In the genomic region with DNA sequence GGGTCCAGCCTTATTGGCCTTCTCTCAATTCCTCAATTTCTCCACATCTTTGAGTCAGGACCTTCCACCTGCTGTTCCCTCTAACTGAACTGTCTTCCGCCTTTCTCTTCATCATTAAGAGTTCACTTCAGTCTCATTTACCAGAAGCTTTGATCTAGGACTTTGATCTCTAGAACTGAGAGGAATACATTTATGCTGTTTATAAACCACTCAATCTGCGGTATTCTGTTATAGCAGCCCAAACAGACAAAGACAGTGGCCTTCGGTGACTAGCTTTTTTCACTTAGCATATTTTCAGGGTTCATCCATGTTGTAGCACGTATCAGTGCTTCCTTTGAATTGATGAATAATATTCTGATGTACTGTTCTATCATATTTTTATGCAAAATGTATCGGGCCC, we compare ENCODE assay signal across 17 cellular contexts.
"Had no signal": no experiment of that assay in that cellular context is flagged by ENCODE, and none has a peak within 500 bp of the region (broad histone marks: within the 10 kb centered on the region; RNA-seq: fewer than 3 reads in every experiment).

No MANE protein-coding gene starts in this region.

- H3K27me3 ChIP-seq: esophagus squamous epithelium, heart right ventricle, left lung, tibial nerve, uterus had no signal

- H3K36me3 ChIP-seq: uterus had no signal

- H3K4me3 Mint-ChIP-seq: activated naive CD4-positive, alpha-beta T cell treated with anti-CD3 and anti-CD28 coated beads, Interleukin-2, amount 10 ng/mL, durations not matched to agents 7 days and 5 days; activated T-helper 17 cell treated with anti-CD3 and anti-CD28 coated beads, Interleukin-2, amount 50 U/mL, for 72 hours; effector memory CD8-positive, alpha-beta T cell; stimulated activated naive CD8-positive, alpha-beta T cell treated with anti-CD3 and anti-CD28 coated beads, Interleukin-15, Interleukin-2, amounts not matched to agents 100 ng/mL and 50 ng/mL, for 24 hours had no signal

- H3K27me3 Mint-ChIP-seq: activated naive CD4-positive, alpha-beta T cell treated with anti-CD3 and anti-CD28 coated beads, Interleukin-2, amount 10 ng/mL, durations not matched to agents 7 days and 5 days; activated T-helper 17 cell treated with anti-CD3 and anti-CD28 coated beads, Interleukin-2, amount 50 U/mL, for 72 hours; effector memory CD8-positive, alpha-beta T cell; stimulated activated naive CD8-positive, alpha-beta T cell treated with anti-CD3 and anti-CD28 coated beads, Interleukin-15, Interleukin-2, amounts not matched to agents 100 ng/mL and 50 ng/mL, for 24 hours had no signal

- H3K27ac ChIP-seq: esophagus squamous epithelium, heart right ventricle, left lung, tibial nerve, uterus, VCaP had no signal

- H3K4me1 ChIP-seq: esophagus squamous epithelium, uterus had no signal

- H3K4me3 ChIP-seq: esophagus squamous epithelium, heart right ventricle, left lung, tibial nerve, uterus had no signal

- FAIRE-seq: bronchial epithelial cell had no signal

- ATAC-seq: activated T-helper 17 cell treated with anti-CD3 and anti-CD28 coated beads, Interleukin-2, amount 50 U/mL, for 72 hours; effector memory CD8-positive, alpha-beta T cell; heart right ventricle; left lung; SK-N-SH treated with all-trans-retinoic acid at 6 μM for 48 hours had no signal

- DNase-seq: activated naive CD4-positive, alpha-beta T cell treated with anti-CD3 and anti-CD28 coated beads, Interleukin-2, amount 10 ng/mL, durations not matched to agents 7 days and 5 days; cerebellar nuclear complex; effector memory CD8-positive, alpha-beta T cell; esophagus squamous epithelium; heart right ventricle; left lung; mammary epithelial cell; midbrain; stimulated activated CD4-positive, alpha-beta T cell treated with anti-CD3 and anti-CD28 coated beads, Interleukin-15, amount 100 ng/mL, for 24 hours; stimulated activated CD4-positive, alpha-beta T cell treated with anti-CD3 and anti-CD28 coated beads, Interleukin-2, amount 100 ng/mL, for 48 hours; uterus had no signal

- H3K9me3 Mint-ChIP-seq: activated naive CD4-positive, alpha-beta T cell treated with anti-CD3 and anti-CD28 coated beads, Interleukin-2, amount 10 ng/mL, durations not matched to agents 7 days and 5 days; activated T-helper 17 cell treated with anti-CD3 and anti-CD28 coated beads, Interleukin-2, amount 50 U/mL, for 72 hours; effector memory CD8-positive, alpha-beta T cell; stimulated activated naive CD8-positive, alpha-beta T cell treated with anti-CD3 and anti-CD28 coated beads, Interleukin-15, Interleukin-2, amounts not matched to agents 100 ng/mL and 50 ng/mL, for 24 hours had no signal

- H3K9me3 ChIP-seq: esophagus squamous epithelium, heart right ventricle, left lung, tibial nerve, uterus had no signal

- H3K27ac Mint-ChIP-seq: activated naive CD4-positive, alpha-beta T cell treated with anti-CD3 and anti-CD28 coated beads, Interleukin-2, amount 10 ng/mL, durations not matched to agents 7 days and 5 days; activated T-helper 17 cell treated with anti-CD3 and anti-CD28 coated beads, Interleukin-2, amount 50 U/mL, for 72 hours; stimulated activated naive CD8-positive, alpha-beta T cell treated with anti-CD3 and anti-CD28 coated beads, Interleukin-15, Interleukin-2, amounts not matched to agents 100 ng/mL and 50 ng/mL, for 24 hours had no signal
